17 cellular contexts compared by ENCODE assay signal in the genomic region with DNA sequence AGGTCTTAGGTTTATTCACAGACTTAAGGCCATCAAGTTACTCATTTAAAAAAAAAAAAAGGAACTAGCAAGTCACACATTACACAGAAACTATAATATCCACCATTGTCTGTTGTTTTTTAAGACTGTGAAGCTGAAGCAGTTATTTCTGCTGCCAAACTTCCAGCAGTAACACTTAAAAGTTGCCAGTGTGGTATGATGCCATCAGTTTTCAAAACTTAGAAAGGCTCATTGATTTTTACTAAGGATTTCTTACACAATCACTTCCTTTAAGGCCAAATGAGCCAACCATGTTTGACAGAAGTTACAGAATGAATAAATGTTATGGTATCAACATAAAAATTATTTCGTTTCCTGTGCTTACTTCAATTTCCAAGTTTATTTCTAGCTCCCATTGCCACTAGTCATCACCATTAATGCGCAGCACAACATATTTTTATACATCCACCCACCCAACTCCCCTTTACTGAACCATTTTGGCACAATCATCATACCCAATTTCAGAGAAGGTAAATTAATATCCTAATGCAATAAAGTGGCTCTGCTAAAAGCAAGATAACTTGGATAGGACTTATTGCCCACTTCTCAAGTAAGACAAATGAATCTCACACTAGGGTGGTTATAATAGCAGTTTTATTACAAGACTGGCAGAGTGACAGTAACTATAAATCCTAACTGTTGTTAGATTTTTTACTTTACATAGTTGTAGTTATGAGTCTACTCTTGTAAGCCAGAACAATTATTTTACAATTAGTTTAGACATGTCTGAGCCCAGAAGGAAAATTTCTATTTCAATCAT. TPM values are rescaled to one million over a fixed set of nuclear protein-coding genes. Genes with fewer than 3 reads are reported as not detected.
A peak's percentile ranks its signal among the peaks of the same experiment; 100 is the strongest.
DNase-seq lines count a peak whose midpoint lies in the region; ATAC-seq and TF ChIP-seq lines count a peak whose summit lies in the region.
"Had no signal": no experiment of that assay in that cellular context is flagged by ENCODE, and none has a peak within 500 bp of the region (broad histone marks: within the 10 kb centered on the region; RNA-seq: fewer than 3 reads in every experiment).

No MANE protein-coding gene starts in this region.

- no peak for ATAC-seq in GM21526 (IDR thresholded peaks at IDR 0.05; ENCODE audit: low FRiP score, unreplicated experiment)
- ATAC-seq in activated CD8-positive, alpha-beta memory T cell treated with anti-CD3 and anti-CD28 coated beads, Interleukin-2, amount 10 ng/mL, durations not matched to agents 7 days and 5 days: no peak
- ATAC-seq: GM23338, sciatic nerve, T-helper 17 cell had no signal

- H3K4me1 Mint-ChIP-seq in activated CD8-positive, alpha-beta memory T cell treated with anti-CD3 and anti-CD28 coated beads, Interleukin-2, amount 10 ng/mL, durations not matched to agents 7 days and 5 days: no peaks in the 10 kb centered on the region
- H3K4me1 Mint-ChIP-seq: CD4-positive, alpha-beta memory T cell; T-helper 17 cell had no signal

- CTCF ChIA-PET in activated CD8-positive, alpha-beta memory T cell treated with anti-CD3 and anti-CD28 coated beads, Interleukin-2, amount 10 ng/mL, durations not matched to agents 7 days and 5 days (lab: Charles Lee): no interaction called here

- no peaks in the 10 kb centered on the region for H3K9me3 Mint-ChIP-seq in activated CD8-positive, alpha-beta memory T cell treated with anti-CD3 and anti-CD28 coated beads, Interleukin-2, amount 10 ng/mL, durations not matched to agents 7 days and 5 days (ENCODE audit: low read depth)
- H3K9me3 Mint-ChIP-seq: GM23338 had no signal

- TF ChIP-seq EP300 in Ishikawa (IDR thresholded peaks at IDR 0.05; ENCODE audit: borderline replicate concordance): no peak

- DNase-seq in ascending aorta (ENCODE audit: low spot score in 2 of 2): no peak
- DNase-seq in foreskin melanocyte: peak; percentile 59
- DNase-seq in activated CD8-positive, alpha-beta memory T cell treated with anti-CD3 and anti-CD28 coated beads, Interleukin-2, amount 10 ng/mL, durations not matched to agents 7 days and 5 days: no peak
- no peak for DNase-seq in 8988T
- DNase-seq: CD4-positive, alpha-beta memory T cell; lower lobe of right lung; MG63; NCI-H2107; NCI-H748 treated with DMSO at 0.1 percent for 48 hours; stimulated activated CD4-positive, alpha-beta T cell treated with anti-CD3 and anti-CD28 coated beads, Interleukin-4, amount 100 ng/mL, for 24 hours; T-helper 17 cell; thyroid gland had no signal

- intact Hi-C loops in ascending aorta (cut with DNase I): loop anchor here (10.0 kb wide), 1 partner anchor 1284 kb away; no protein-coding TSS in a partner anchor

- H3K4me1 ChIP-seq in ascending aorta (peaks cover 8 to 52% of the 10 kb centered on the region in 2 donors), subcutaneous abdominal adipose tissue (ENCODE audit: control insufficient read depth in 5 of 5, insufficient read depth in 5 of 5, low read length in 5 of 5) (peaks cover 0 to 35% (median 25%) of the 10 kb centered on the region in 5 donors)

- H3K27ac Mint-ChIP-seq in activated CD8-positive, alpha-beta memory T cell treated with anti-CD3 and anti-CD28 coated beads, Interleukin-2, amount 10 ng/mL, durations not matched to agents 7 days and 5 days: no peak overlapping the region
- H3K27ac Mint-ChIP-seq: T-helper 17 cell had no signal

- peak overlapping the region in 1 of 5 donors; percentile 50 for H3K9ac ChIP-seq in subcutaneous abdominal adipose tissue (ENCODE audit: low read length in 5 of 5)

- H3K27me3 ChIP-seq in ascending aorta (no peaks in the 10 kb centered on the region), subcutaneous abdominal adipose tissue (ENCODE audit: control insufficient read depth in 5 of 5, insufficient read depth in 4 of 5, low read length in 5 of 5) (no peaks in the 10 kb centered on the region)
- H3K27me3 ChIP-seq: MG63, thyroid gland had no signal

- H3K36me3 Mint-ChIP-seq in activated CD8-positive, alpha-beta memory T cell treated with anti-CD3 and anti-CD28 coated beads, Interleukin-2, amount 10 ng/mL, durations not matched to agents 7 days and 5 days: no peaks in the 10 kb centered on the region
- H3K36me3 Mint-ChIP-seq: CD4-positive, alpha-beta memory T cell had no signal

- TF ChIP-seq CTCF in ascending aorta (IDR thresholded peaks at IDR 0.05): no peak

- H3K9me3 ChIP-seq in ascending aorta: no peaks in the 10 kb centered on the region
- no peaks in the 10 kb centered on the region for H3K9me3 ChIP-seq in subcutaneous abdominal adipose tissue (ENCODE audit: control insufficient read depth in 5 of 5, low read length in 5 of 5)
- H3K9me3 ChIP-seq: lower lobe of right lung, MG63, thyroid gland had no signal

- no peak for TF ChIP-seq RAD21 in Ishikawa (IDR thresholded peaks at IDR 0.05; ENCODE audit: low read depth)

- H3K4me3 ChIP-seq in ascending aorta: peak overlapping the region in 1 of 2 donors; percentile 3
- no peak overlapping the region for H3K4me3 ChIP-seq in subcutaneous abdominal adipose tissue (ENCODE audit: low read depth in 1 of 5, low read length in 5 of 5)
- H3K4me3 ChIP-seq: GM23338, lower lobe of right lung, MG63, thyroid gland had no signal

- no peak overlapping the region for H3K4me3 Mint-ChIP-seq in activated CD8-positive, alpha-beta memory T cell treated with anti-CD3 and anti-CD28 coated beads, Interleukin-2, amount 10 ng/mL, durations not matched to agents 7 days and 5 days
- H3K4me3 Mint-ChIP-seq: CD4-positive, alpha-beta memory T cell; GM23338; T-helper 17 cell had no signal

- H3K36me3 ChIP-seq in ascending aorta: no peaks in the 10 kb centered on the region
- no peaks in the 10 kb centered on the region for H3K36me3 ChIP-seq in subcutaneous abdominal adipose tissue (ENCODE audit: control insufficient read depth in 5 of 5, insufficient read depth in 5 of 5, low read length in 5 of 5)
- H3K36me3 ChIP-seq: lower lobe of right lung, thyroid gland had no signal

- H3K27me3 Mint-ChIP-seq in activated CD8-positive, alpha-beta memory T cell treated with anti-CD3 and anti-CD28 coated beads, Interleukin-2, amount 10 ng/mL, durations not matched to agents 7 days and 5 days: no peaks in the 10 kb centered on the region
- H3K27me3 Mint-ChIP-seq: T-helper 17 cell had no signal

- H3K27ac ChIP-seq in ascending aorta: peak overlapping the region; percentile 63 to 64
- peak overlapping the region; percentile 5 for H3K27ac ChIP-seq in subcutaneous abdominal adipose tissue (ENCODE audit: low read depth, low read length)
- H3K27ac ChIP-seq: lower lobe of right lung had no signal

TF ChIP-seq in Ishikawa, 13 proteins besides CTCF, POLR2A, EP300 and RAD21:
- peak; percentile 37; the same call in 1 of the 2 replicates for TF ChIP-seq CEBPB (IDR thresholded peaks at IDR 0.05)
- no peak for TF ChIP-seq FOXM1 (IDR thresholded peaks at IDR 0.05; ENCODE audit: borderline replicate concordance, low read depth)
- TF ChIP-seq ZBTB7A (IDR thresholded peaks at IDR 0.05; ENCODE audit: low read depth): no peak
- TF ChIP-seq, protein P1, sequence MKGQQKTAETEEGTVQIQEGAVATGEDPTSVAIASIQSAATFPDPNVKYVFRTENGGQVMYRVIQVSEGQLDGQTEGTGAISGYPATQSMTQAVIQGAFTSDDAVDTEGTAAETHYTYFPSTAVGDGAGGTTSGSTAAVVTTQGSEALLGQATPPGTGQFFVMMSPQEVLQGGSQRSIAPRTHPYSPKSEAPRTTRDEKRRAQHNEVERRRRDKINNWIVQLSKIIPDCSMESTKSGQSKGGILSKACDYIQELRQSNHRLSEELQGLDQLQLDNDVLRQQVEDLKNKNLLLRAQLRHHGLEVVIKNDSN (IDR thresholded peaks at IDR 0.05): no peak
- TF ChIP-seq, protein P2, sequence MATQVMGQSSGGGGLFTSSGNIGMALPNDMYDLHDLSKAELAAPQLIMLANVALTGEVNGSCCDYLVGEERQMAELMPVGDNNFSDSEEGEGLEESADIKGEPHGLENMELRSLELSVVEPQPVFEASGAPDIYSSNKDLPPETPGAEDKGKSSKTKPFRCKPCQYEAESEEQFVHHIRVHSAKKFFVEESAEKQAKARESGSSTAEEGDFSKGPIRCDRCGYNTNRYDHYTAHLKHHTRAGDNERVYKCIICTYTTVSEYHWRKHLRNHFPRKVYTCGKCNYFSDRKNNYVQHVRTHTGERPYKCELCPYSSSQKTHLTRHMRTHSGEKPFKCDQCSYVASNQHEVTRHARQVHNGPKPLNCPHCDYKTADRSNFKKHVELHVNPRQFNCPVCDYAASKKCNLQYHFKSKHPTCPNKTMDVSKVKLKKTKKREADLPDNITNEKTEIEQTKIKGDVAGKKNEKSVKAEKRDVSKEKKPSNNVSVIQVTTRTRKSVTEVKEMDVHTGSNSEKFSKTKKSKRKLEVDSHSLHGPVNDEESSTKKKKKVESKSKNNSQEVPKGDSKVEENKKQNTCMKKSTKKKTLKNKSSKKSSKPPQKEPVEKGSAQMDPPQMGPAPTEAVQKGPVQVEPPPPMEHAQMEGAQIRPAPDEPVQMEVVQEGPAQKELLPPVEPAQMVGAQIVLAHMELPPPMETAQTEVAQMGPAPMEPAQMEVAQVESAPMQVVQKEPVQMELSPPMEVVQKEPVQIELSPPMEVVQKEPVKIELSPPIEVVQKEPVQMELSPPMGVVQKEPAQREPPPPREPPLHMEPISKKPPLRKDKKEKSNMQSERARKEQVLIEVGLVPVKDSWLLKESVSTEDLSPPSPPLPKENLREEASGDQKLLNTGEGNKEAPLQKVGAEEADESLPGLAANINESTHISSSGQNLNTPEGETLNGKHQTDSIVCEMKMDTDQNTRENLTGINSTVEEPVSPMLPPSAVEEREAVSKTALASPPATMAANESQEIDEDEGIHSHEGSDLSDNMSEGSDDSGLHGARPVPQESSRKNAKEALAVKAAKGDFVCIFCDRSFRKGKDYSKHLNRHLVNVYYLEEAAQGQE (IDR thresholded peaks at IDR 0.05; ENCODE audit: low read depth): no peak
- TF ChIP-seq, protein P3, sequence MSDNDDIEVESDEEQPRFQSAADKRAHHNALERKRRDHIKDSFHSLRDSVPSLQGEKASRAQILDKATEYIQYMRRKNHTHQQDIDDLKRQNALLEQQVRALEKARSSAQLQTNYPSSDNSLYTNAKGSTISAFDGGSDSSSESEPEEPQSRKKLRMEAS (IDR thresholded peaks at IDR 0.05): no peak

RNA-seq across cellular contexts. Expression of a gene that starts 13.1 kb away (rescaled TPM):
- total RNA-seq in ascending aorta: 21.0 TPM
- total RNA-seq in activated CD8-positive, alpha-beta memory T cell treated with anti-CD3 and anti-CD28 coated beads, Interleukin-2, amount 10 ng/mL, durations not matched to agents 7 days and 5 days: not detected

Comparison
In these comparisons a context has a peak if more than half of its experiments do, and no peak if none do; other contexts are left out.
1. RNA of a gene that starts 13.1 kb away (total RNA-seq): 21.0 TPM in ascending aorta (single experiment); not detected in activated CD8-positive, alpha-beta memory T cell treated with anti-CD3 and anti-CD28 coated beads, Interleukin-2, amount 10 ng/mL, durations not matched to agents 7 days and 5 days; every median in the first group is over 10 times any median in the second.